ENCODE assay signal across 8 cellular contexts in the genomic region with DNA sequence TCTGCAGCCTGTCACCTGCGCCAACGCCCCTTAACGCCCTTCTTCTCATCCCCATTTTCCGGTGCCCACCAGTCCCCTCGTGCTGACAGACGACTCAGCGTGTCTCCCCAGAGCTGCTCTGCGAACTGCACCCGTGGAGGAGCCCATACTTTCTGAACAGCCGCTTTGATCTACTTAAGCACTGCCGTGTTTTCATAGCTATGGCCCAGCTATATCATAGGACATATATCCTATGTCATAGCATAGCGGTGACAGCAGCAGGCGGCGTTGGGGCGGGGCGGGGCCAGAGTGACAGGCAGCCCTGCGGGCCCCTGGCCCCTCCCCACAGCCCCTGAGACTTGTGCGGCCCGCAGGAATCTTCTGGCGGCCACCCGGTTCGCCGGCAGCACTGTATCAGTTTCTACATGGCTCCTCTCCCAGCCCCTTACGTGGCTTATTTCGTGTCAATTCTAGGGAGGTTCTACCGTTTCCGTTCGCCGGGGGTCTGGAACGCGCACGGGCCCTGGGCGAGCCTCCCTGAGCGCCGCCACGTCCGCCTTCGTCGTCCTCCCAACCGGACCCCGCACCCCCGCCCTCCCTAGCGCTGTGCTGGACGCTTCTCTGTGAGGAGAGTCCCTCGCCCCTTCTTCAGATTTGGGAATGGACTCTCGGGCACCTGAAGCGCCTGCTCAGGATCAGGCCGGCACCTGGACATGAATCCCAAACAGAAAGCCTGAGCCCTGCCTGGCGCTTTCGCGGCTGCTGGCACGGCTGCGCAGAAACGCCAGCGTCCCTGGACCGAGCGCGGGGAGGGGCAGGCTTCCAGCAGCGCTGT. TPM values are rescaled to one million over a fixed set of nuclear protein-coding genes. Genes with fewer than 3 reads are reported as not detected.
A peak's percentile ranks its signal among the peaks of the same experiment; 100 is the strongest.
DNase-seq lines count a peak whose midpoint lies in the region; ATAC-seq, FAIRE-seq and TF ChIP-seq lines count a peak whose summit lies in the region.

No MANE protein-coding gene starts in this region.

- CTCF ChIA-PET in OCI-LY7 (lab: Charles Lee; ENCODE audit: unreplicated experiment) = interaction anchor here (0.6 to 2.2 kb wide), 6 partner anchors 12 to 49 kb away, joined by 3 to 9 read pairs (median 6); a partner anchor contains a TSS

- H3K27me3 ChIP-seq in esophagus squamous epithelium (peaks cover 0 to 5% (median 0%) of the 10 kb centered on the region in 4 donors), muscle layer of duodenum (ENCODE audit: low read depth, low read length) (no peaks in the 10 kb centered on the region)

- no peaks in the 10 kb centered on the region for H3K9me3 ChIP-seq in OCI-LY7 (ENCODE audit: low read length)
- H3K9me3 ChIP-seq in esophagus squamous epithelium = no peaks in the 10 kb centered on the region
- H3K9me3 ChIP-seq in muscle layer of duodenum (ENCODE audit: control insufficient read depth in 1 of 2, low read length in 2 of 2) = no peaks in the 10 kb centered on the region

- DNase-seq in D721Med (ENCODE audit: insufficient read length, low spot score) (peak; percentile 44), HT-29 (ENCODE audit: low spot score) (peak; percentile 65), OCI-LY7 (ENCODE audit: low spot score) (peak; percentile 76), esophagus squamous epithelium (lab: John Stamatoyannopoulos, UW) (peak; percentile 24)
- DNase-seq in activated T-cell treated with anti-CD3 and anti-CD28 coated beads, Interleukin-2, amount 50 U/mL, for 72 hours = peak; percentile 78 to 84
- DNase-seq in stimulated activated naive CD8-positive, alpha-beta T cell treated with anti-CD3 and anti-CD28 coated beads, Interleukin-15, amount 100 ng/mL, for 72 hours = peak; percentile 73

- TF ChIP-seq POLR2A in esophagus squamous epithelium (IDR thresholded peaks at IDR 0.05) = peak in 1 of 4 donors; percentile 41

- no peaks in the 10 kb centered on the region; the same call in 1 of the 2 replicates for H3K79me2 ChIP-seq in OCI-LY7 (ENCODE audit: insufficient read depth, low read depth, low read length)

- peak overlapping the region; percentile 90 to 96 for H3K4me3 Mint-ChIP-seq in activated T-cell treated with anti-CD3 and anti-CD28 coated beads, Interleukin-2, amount 50 U/mL, for 72 hours
- H3K4me3 Mint-ChIP-seq in stimulated activated naive CD8-positive, alpha-beta T cell treated with anti-CD3 and anti-CD28 coated beads, Interleukin-15, amount 100 ng/mL, for 72 hours = peak overlapping the region; percentile 82 to 87

- no peak for FAIRE-seq in D721Med (lab: Jason Lieb, UNC)

- H4K20me1 ChIP-seq in OCI-LY7 (ENCODE audit: insufficient read depth, low read length) = no peaks in the 10 kb centered on the region

- peak; percentile 85 for ATAC-seq in GM21390 (IDR thresholded peaks at IDR 0.05; ENCODE audit: unreplicated experiment)
- ATAC-seq in activated T-cell treated with anti-CD3 and anti-CD28 coated beads, Interleukin-2, amount 50 U/mL, for 72 hours (replicated peaks in 1 of 2) = peak; percentile 99
- ATAC-seq in stimulated activated naive CD8-positive, alpha-beta T cell treated with anti-CD3 and anti-CD28 coated beads, Interleukin-15, amount 100 ng/mL, for 72 hours = peak; percentile 96

- peak overlapping the region; percentile 61 for H3K4me3 ChIP-seq in OCI-LY7 (ENCODE audit: low read depth, low read length, poor library complexity, severe bottlenecking)
- H3K4me3 ChIP-seq in esophagus squamous epithelium = peak overlapping the region; percentile 68 to 75 (median 73)
- H3K4me3 ChIP-seq in muscle layer of duodenum (ENCODE audit: low read depth in 1 of 2, low read length in 2 of 2) = peak overlapping the region; percentile 75 to 82

- peak overlapping the region; percentile 57 for H3K27ac Mint-ChIP-seq in activated T-cell treated with anti-CD3 and anti-CD28 coated beads, Interleukin-2, amount 50 U/mL, for 72 hours
- peak overlapping the region; percentile 72 to 91 for H3K27ac Mint-ChIP-seq in stimulated activated naive CD8-positive, alpha-beta T cell treated with anti-CD3 and anti-CD28 coated beads, Interleukin-15, amount 100 ng/mL, for 72 hours

- peak overlapping the region; percentile 91 for H3K4me2 ChIP-seq in OCI-LY7 (ENCODE audit: low read length)

- H3K9me3 Mint-ChIP-seq in activated T-cell treated with anti-CD3 and anti-CD28 coated beads, Interleukin-2, amount 50 U/mL, for 72 hours = no peaks in the 10 kb centered on the region
- H3K9me3 Mint-ChIP-seq in stimulated activated naive CD8-positive, alpha-beta T cell treated with anti-CD3 and anti-CD28 coated beads, Interleukin-15, amount 100 ng/mL, for 72 hours = no peaks in the 10 kb centered on the region

- POLR2A ChIA-PET in OCI-LY7 (lab: Charles Lee) = interaction anchor here (0.6 to 10.8 kb wide), 10 partner anchors 14 to 50 kb away, joined by 3 to 209 read pairs (median 10); a partner anchor contains a TSS

- H3K4me1 Mint-ChIP-seq in activated T-cell treated with anti-CD3 and anti-CD28 coated beads, Interleukin-2, amount 50 U/mL, for 72 hours (ENCODE audit: low read depth) = peaks cover 18% of the 10 kb centered on the region
- peaks cover 20% of the 10 kb centered on the region for H3K4me1 Mint-ChIP-seq in stimulated activated naive CD8-positive, alpha-beta T cell treated with anti-CD3 and anti-CD28 coated beads, Interleukin-15, amount 100 ng/mL, for 72 hours

- no peaks in the 10 kb centered on the region for H3K9me2 ChIP-seq in OCI-LY7 (ENCODE audit: insufficient read depth, low read length)

- no TSS peak for BruUV-seq in OCI-LY7 (replicated peaks; lab: Mats Ljungman, UMichigan)

- H3K27ac ChIP-seq in OCI-LY7 (ENCODE audit: low read depth, low read length, poor library complexity, severe bottlenecking) (peak overlapping the region; percentile 100), esophagus squamous epithelium (peak overlapping the region; percentile 87 to 92 (median 88)), muscle layer of duodenum (ENCODE audit: low read length) (peak overlapping the region; percentile 72)

- H3K36me3 ChIP-seq in OCI-LY7 (ENCODE audit: insufficient read depth, low read length) (no peaks in the 10 kb centered on the region), esophagus squamous epithelium (no peaks in the 10 kb centered on the region), muscle layer of duodenum (ENCODE audit: control insufficient read depth in 1 of 2, insufficient read depth in 2 of 2, low read length in 2 of 2) (no peaks in the 10 kb centered on the region)

- 1 to 6% methylated on average over 19 to 40 of the region's 59 CpGs for WGBS in esophagus squamous epithelium, 2 donors

- H3K27me3 Mint-ChIP-seq in activated T-cell treated with anti-CD3 and anti-CD28 coated beads, Interleukin-2, amount 50 U/mL, for 72 hours (ENCODE audit: low read depth) = peaks cover 9% of the 10 kb centered on the region
- H3K27me3 Mint-ChIP-seq in stimulated activated naive CD8-positive, alpha-beta T cell treated with anti-CD3 and anti-CD28 coated beads, Interleukin-15, amount 100 ng/mL, for 72 hours = peaks cover 21% of the 10 kb centered on the region

- peak overlapping the region; percentile 65 for H2AFZ ChIP-seq in OCI-LY7 (ENCODE audit: low read length)

- intact Hi-C loops in OCI-LY7 (cut with micrococcal nuclease; ENCODE audit: unreplicated experiment) (no loop called here), esophagus squamous epithelium (cut with DNase I) (no loop called here)

- TF ChIP-seq CTCF in D721Med (IDR thresholded peaks at IDR 0.05; ENCODE audit: insufficient read depth, missing control alignments) (no peak), OCI-LY7 (conservative IDR thresholded peaks at IDR 0.05; ENCODE audit: low read length) (no peak), esophagus squamous epithelium (IDR thresholded peaks at IDR 0.05) (no peak)

- H3K4me1 ChIP-seq in OCI-LY7 (ENCODE audit: insufficient read depth, low read length, poor library complexity, severe bottlenecking) = peaks cover 73% of the 10 kb centered on the region
- peaks cover 11 to 40% (median 14%) of the 10 kb centered on the region in 3 donors for H3K4me1 ChIP-seq in esophagus squamous epithelium
- peaks cover 0 to 21% of the 10 kb centered on the region in 2 donors for H3K4me1 ChIP-seq in muscle layer of duodenum (ENCODE audit: control insufficient read depth in 1 of 2, insufficient read depth in 2 of 2, low read length in 2 of 2)

- no peaks in the 10 kb centered on the region for H3K36me3 Mint-ChIP-seq in activated T-cell treated with anti-CD3 and anti-CD28 coated beads, Interleukin-2, amount 50 U/mL, for 72 hours (ENCODE audit: insufficient read depth in 2 of 2)

RNA-seq across cellular contexts. Expression of a gene that starts 35.4 kb away (rescaled TPM):
- 67.5 and 76.0 TPM in 2 replicates for total RNA-seq in HT-29 (2014; rRNA removed; shearing (Covaris generic))
- 96.6 and 107 TPM in 2 replicates for total RNA-seq in OCI-LY7 (2014; rRNA removed; shearing (Covaris generic))
- 309 and 363 TPM in 2 replicates for total RNA-seq in OCI-LY7 (2022)
- 10 to 100 TPM; 48.8 to 50.7 TPM for total RNA-seq in activated T-cell treated with anti-CD3 and anti-CD28 coated beads, Interleukin-2, amount 50 U/mL, for 72 hours
- 10 to 100 TPM; 26.8 to 43.6 (median 35.5) TPM for total RNA-seq in esophagus squamous epithelium

RNA-seq across cellular contexts. Expression of a gene that starts 48.6 kb away (rescaled TPM):
- total RNA-seq in HT-29 (2014; rRNA removed; shearing (Covaris generic)) = 170 and 172 TPM in 2 replicates
- total RNA-seq in OCI-LY7 (2014; rRNA removed; shearing (Covaris generic)) = 265 and 266 TPM in 2 replicates
- 314 and 327 TPM in 2 replicates for total RNA-seq in OCI-LY7 (2022)
- total RNA-seq in activated T-cell treated with anti-CD3 and anti-CD28 coated beads, Interleukin-2, amount 50 U/mL, for 72 hours = 10 to 100 TPM; 77.4 to 95.4 TPM
- total RNA-seq in esophagus squamous epithelium = 100 to 1,000 TPM in 2 of 4 donors, 10 to 100 TPM in 2; 69.2 to 112 (median 91.2) TPM

Comparison
In these comparisons a context has a peak if more than half of its experiments do, and no peak if none do; other contexts are left out.
1. Peak in every context shown above with its lines: DNase-seq, ATAC-seq, H3K4me3 ChIP-seq and H3K27ac ChIP-seq.
2. DNase-seq: peak in every context shown above with its lines; median percentile 81 in activated T-cell treated with anti-CD3 and anti-CD28 coated beads, Interleukin-2, amount 50 U/mL, for 72 hours; 76 in OCI-LY7; 73 in stimulated activated naive CD8-positive, alpha-beta T cell treated with anti-CD3 and anti-CD28 coated beads, Interleukin-15, amount 100 ng/mL, for 72 hours; 65 in HT-29; 44 in D721Med; 24 in esophagus squamous epithelium.